In the genomic region with DNA sequence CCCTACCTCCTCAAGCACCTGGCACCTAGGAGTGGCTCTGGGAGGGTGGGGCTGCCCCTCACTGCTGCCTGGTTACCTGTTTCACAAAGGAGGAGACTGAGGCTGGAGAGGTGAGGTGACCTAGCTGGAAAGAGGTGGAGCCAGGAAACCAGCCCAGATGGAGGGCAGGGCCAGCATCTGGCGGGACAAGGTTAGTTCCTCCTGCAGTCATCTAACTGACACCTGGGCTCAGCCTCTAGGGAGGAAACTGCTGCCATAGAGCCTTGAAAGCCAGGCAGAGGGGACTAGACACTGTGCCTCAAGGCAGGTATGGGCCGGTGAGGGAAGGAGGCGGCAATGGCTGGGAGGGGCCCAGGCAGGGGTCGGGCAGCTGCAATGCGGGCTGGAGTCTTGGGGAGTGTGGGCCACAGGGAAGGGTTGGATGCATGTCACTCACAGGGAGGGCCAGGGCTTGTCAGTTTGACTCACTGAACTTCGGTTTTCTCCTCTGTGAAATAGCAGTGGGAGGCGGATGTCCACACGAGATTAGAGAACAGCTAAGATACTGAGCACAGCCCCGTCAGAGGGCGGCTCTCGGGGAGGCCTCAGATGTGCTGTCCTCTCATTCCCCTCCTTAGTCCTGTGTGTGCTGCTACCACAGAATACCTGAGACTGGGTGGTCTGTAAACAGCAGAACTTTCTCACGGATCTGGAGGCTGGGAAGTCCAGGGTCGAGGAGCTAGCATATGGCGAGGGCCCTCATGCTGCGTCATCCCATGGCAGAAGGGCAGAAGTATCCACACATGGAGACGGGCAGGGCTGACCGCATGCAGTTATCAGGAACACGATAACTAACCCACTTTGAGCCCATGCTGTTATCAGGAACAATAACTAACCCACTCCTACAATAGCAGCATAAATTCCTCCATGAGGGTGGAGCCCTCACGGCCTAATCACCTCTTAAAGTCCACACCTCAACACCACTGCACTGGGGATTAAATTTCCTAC, we compare ENCODE assay signal across 1 cellular context.
TF ChIP-seq lines count a peak whose summit lies in the region.

No MANE protein-coding gene starts in this region.

TF ChIP-seq in K562, 482 proteins besides CTCF, POLR2A, EP300 and RAD21 (continued from another document and continues in another):
- TF ChIP-seq, protein P1, sequence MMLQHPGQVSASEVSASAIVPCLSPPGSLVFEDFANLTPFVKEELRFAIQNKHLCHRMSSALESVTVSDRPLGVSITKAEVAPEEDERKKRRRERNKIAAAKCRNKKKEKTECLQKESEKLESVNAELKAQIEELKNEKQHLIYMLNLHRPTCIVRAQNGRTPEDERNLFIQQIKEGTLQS (IDR thresholded peaks at IDR 0.05): no peak
- TF ChIP-seq, protein P1 (CRISPR knock-in tag; conservative IDR thresholded peaks at IDR 0.05): no peak
- TF ChIP-seq, protein P2, sequence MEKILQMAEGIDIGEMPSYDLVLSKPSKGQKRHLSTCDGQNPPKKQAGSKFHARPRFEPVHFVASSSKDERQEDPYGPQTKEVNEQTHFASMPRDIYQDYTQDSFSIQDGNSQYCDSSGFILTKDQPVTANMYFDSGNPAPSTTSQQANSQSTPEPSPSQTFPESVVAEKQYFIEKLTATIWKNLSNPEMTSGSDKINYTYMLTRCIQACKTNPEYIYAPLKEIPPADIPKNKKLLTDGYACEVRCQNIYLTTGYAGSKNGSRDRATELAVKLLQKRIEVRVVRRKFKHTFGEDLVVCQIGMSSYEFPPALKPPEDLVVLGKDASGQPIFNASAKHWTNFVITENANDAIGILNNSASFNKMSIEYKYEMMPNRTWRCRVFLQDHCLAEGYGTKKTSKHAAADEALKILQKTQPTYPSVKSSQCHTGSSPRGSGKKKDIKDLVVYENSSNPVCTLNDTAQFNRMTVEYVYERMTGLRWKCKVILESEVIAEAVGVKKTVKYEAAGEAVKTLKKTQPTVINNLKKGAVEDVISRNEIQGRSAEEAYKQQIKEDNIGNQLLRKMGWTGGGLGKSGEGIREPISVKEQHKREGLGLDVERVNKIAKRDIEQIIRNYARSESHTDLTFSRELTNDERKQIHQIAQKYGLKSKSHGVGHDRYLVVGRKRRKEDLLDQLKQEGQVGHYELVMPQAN (IDR thresholded peaks at IDR 0.05; ENCODE audit: borderline replicate concordance): 0 out of 2 replicates have a peak, but pooled peaks have one; percentile 28
- TF ChIP-seq ID3 (CRISPR knock-in tag; IDR thresholded peaks at IDR 0.05): no peak
- peak; percentile 75 for TF ChIP-seq ID3 (tag; IDR thresholded peaks at IDR 0.05)
- TF ChIP-seq, protein P3, sequence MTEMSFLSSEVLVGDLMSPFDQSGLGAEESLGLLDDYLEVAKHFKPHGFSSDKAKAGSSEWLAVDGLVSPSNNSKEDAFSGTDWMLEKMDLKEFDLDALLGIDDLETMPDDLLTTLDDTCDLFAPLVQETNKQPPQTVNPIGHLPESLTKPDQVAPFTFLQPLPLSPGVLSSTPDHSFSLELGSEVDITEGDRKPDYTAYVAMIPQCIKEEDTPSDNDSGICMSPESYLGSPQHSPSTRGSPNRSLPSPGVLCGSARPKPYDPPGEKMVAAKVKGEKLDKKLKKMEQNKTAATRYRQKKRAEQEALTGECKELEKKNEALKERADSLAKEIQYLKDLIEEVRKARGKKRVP (CRISPR knock-in tag; IDR thresholded peaks at IDR 0.05): no peak
- TF ChIP-seq CXXC5 (CRISPR knock-in tag; IDR thresholded peaks at IDR 0.05): no peak
- TF ChIP-seq ETV5 (CRISPR knock-in tag; IDR thresholded peaks at IDR 0.05; ENCODE audit: low read depth): no peak
- TF ChIP-seq KAT8 (IDR thresholded peaks at IDR 0.05; ENCODE audit: low read depth): no peak
- no peak for TF ChIP-seq ZNF23 (CRISPR knock-in tag; IDR thresholded peaks at IDR 0.05)
- TF ChIP-seq MAX (CRISPR knock-in tag; IDR thresholded peaks at IDR 0.05): peak; percentile 57; the same call in 1 of the 2 replicates
- peak; percentile 78 for TF ChIP-seq SMARCA4 (IDR thresholded peaks at IDR 0.05)
- TF ChIP-seq, protein P4, sequence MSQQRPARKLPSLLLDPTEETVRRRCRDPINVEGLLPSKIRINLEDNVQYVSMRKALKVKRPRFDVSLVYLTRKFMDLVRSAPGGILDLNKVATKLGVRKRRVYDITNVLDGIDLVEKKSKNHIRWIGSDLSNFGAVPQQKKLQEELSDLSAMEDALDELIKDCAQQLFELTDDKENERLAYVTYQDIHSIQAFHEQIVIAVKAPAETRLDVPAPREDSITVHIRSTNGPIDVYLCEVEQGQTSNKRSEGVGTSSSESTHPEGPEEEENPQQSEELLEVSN (IDR thresholded peaks at IDR 0.05; ENCODE audit: borderline replicate concordance in 1 of 2, extremely low read depth in 1 of 2, insufficient read depth in 1 of 2, insufficient read length in 1 of 2, low read depth in 1 of 2, low read length in 1 of 2, poor library complexity in 1 of 2, severe bottlenecking in 1 of 2): peak in 1 of 2 experiments; percentile 5
- peak; percentile 88 for TF ChIP-seq ZNF263 (CRISPR knock-in tag; IDR thresholded peaks at IDR 0.05; ENCODE audit: borderline replicate concordance)
- TF ChIP-seq KLF1 (tag; IDR thresholded peaks at IDR 0.05): peak; percentile 64
- TF ChIP-seq ZNF274 (IDR thresholded peaks at IDR 0.05; ENCODE audit: borderline replicate concordance, low read depth, low read length): no peak; the same call in 1 of the 2 replicates
- TF ChIP-seq, protein P5, sequence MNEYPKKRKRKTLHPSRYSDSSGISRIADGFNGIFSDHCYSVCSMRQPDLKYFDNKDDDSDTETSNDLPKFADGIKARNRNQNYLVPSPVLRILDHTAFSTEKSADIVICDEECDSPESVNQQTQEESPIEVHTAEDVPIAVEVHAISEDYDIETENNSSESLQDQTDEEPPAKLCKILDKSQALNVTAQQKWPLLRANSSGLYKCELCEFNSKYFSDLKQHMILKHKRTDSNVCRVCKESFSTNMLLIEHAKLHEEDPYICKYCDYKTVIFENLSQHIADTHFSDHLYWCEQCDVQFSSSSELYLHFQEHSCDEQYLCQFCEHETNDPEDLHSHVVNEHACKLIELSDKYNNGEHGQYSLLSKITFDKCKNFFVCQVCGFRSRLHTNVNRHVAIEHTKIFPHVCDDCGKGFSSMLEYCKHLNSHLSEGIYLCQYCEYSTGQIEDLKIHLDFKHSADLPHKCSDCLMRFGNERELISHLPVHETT (CRISPR knock-in tag; conservative IDR thresholded peaks at IDR 0.05 in 1 of 2, IDR thresholded peaks at IDR 0.05 in 1 of 2): peak in 1 of 2 experiments; percentile 68; a peak in 1 of 4 replicates
- no peak for TF ChIP-seq E4F1 (CRISPR knock-in tag; IDR thresholded peaks at IDR 0.05; ENCODE audit: borderline replicate concordance)
- no peak for TF ChIP-seq SPI1 (IDR thresholded peaks at IDR 0.05; ENCODE audit: borderline replicate concordance, low read depth, low read length)
- peak; percentile 34; the same call in 1 of the 2 replicates for TF ChIP-seq PHF8 (IDR thresholded peaks at IDR 0.05; ENCODE audit: borderline replicate concordance, low read length)
- no peak for TF ChIP-seq PTBP1 (IDR thresholded peaks at IDR 0.05; ENCODE audit: low read depth, low read length)
- 0 out of 2 replicates have a peak, but pooled peaks have one; percentile 23 for TF ChIP-seq CEBPB (tag; IDR thresholded peaks at IDR 0.05)
- no peak for TF ChIP-seq SREBF1 (IDR thresholded peaks at IDR 0.05; ENCODE audit: borderline replicate concordance, low read depth, low read length)
- no peak for TF ChIP-seq RBM14 (IDR thresholded peaks at IDR 0.05; ENCODE audit: borderline replicate concordance, insufficient read depth, low read depth, low read length)
- no peak for TF ChIP-seq ZNF121 (CRISPR knock-in tag; conservative IDR thresholded peaks at IDR 0.05)
- TF ChIP-seq U2AF1 (optimal IDR thresholded peaks at IDR 0.05; ENCODE audit: low read depth, low read length): no peak
- TF ChIP-seq MTA1 (IDR thresholded peaks at IDR 0.05; ENCODE audit: borderline replicate concordance): 0 out of 2 replicates have a peak, but pooled peaks have one; percentile 30
- TF ChIP-seq ZNF253 (CRISPR knock-in tag; conservative IDR thresholded peaks at IDR 0.05): no peak
- TF ChIP-seq NFE2 (IDR thresholded peaks at IDR 0.05; ENCODE audit: low read depth): peak; percentile 79
- no peak for TF ChIP-seq FOXK1 (CRISPR knock-in tag; IDR thresholded peaks at IDR 0.05; ENCODE audit: borderline replicate concordance)
- no peak for TF ChIP-seq RBM22 (IDR thresholded peaks at IDR 0.05; ENCODE audit: low read depth, low read length, poor library complexity, severe bottlenecking)
- no peak for TF ChIP-seq THAP12 (CRISPR knock-in tag; IDR thresholded peaks at IDR 0.05)
- TF ChIP-seq UBTF (IDR thresholded peaks at IDR 0.05; ENCODE audit: borderline replicate concordance in 1 of 2, low read depth in 2 of 2, low read length in 2 of 2): 0 out of 4 replicates have a peak, but pooled peaks of 1 of the 2 experiments have one; percentile 37
- TF ChIP-seq ZNF143 (CRISPR knock-in tag; IDR thresholded peaks at IDR 0.05): no peak
- peak; percentile 60; the same call in 1 of the 2 replicates for TF ChIP-seq EGR1 (conservative IDR thresholded peaks at IDR 0.05)
- TF ChIP-seq HMGN3 (IDR thresholded peaks at IDR 0.05; ENCODE audit: borderline replicate concordance, extremely low read depth, insufficient read length, low read depth, low read length): peak; percentile 59
- TF ChIP-seq ARNT (IDR thresholded peaks at IDR 0.05): 0 out of 4 replicates have a peak, but pooled peaks of 1 of the 2 experiments have one; percentile 17
- TF ChIP-seq RFX5 (IDR thresholded peaks at IDR 0.05; ENCODE audit: low read depth, low read length): no peak
- peak; percentile 72; the same call in 1 of the 2 replicates for TF ChIP-seq KLF16 (IDR thresholded peaks at IDR 0.05)
- TF ChIP-seq ZNF717 (CRISPR knock-in tag; IDR thresholded peaks at IDR 0.05): no peak
- TF ChIP-seq HCFC1 (IDR thresholded peaks at IDR 0.05; ENCODE audit: low read depth, low read length): no peak
- no peak for TF ChIP-seq USF1 (CRISPR knock-in tag; IDR thresholded peaks at IDR 0.05)
- no peak for TF ChIP-seq ELF1 (tag; IDR thresholded peaks at IDR 0.05)
- TF ChIP-seq CREB1 (IDR thresholded peaks at IDR 0.05): peak; percentile 30; the same call in 1 of the 2 replicates
- TF ChIP-seq CREB1 (CRISPR knock-in tag; IDR thresholded peaks at IDR 0.05): no peak
